ENCODE assay signal across 22 cellular contexts in genomic region chr2:43155842-43156511, GRCh38.
A peak's percentile ranks its signal among the peaks of the same experiment; 100 is the strongest.
DNase-seq lines count a peak whose midpoint lies in the region; ATAC-seq and TF ChIP-seq lines count a peak whose summit lies in the region.
"Had no signal": no experiment of that assay in that cellular context is flagged by ENCODE, and none has a peak within 500 bp of the region (broad histone marks: within the 10 kb centered on the region; RNA-seq: fewer than 3 reads in every experiment).

No MANE protein-coding gene starts in this region.

- intact Hi-C loops in activated CD4-positive, alpha-beta T cell treated with anti-CD3 and anti-CD28 coated beads for 36 hours (cut with DNase I, micrococcal nuclease), result no loop called here
- intact Hi-C loops in activated CD8-positive, alpha-beta T cell treated with anti-CD3 and anti-CD28 coated beads for 36 hours (cut with micrococcal nuclease), result no loop called here
- intact Hi-C loops in right lobe of liver (cut with DNase I), result no loop called here
- intact Hi-C loops in sciatic nerve (cut with DNase I), result no loop called here
- intact Hi-C loops in esophagus squamous epithelium (cut with DNase I), result no loop called here

- peaks cover 61% of the 10 kb centered on the region for H3K4me1 Mint-ChIP-seq in activated CD4-positive, alpha-beta T cell treated with anti-CD3 and anti-CD28 coated beads for 36 hours
- H3K4me1 Mint-ChIP-seq in activated CD8-positive, alpha-beta T cell treated with anti-CD3 and anti-CD28 coated beads for 36 hours (ENCODE audit: low read depth), result peaks cover 79% of the 10 kb centered on the region
- peaks cover 51% of the 10 kb centered on the region for H3K4me1 Mint-ChIP-seq in stimulated activated memory B cell treated with anti-CD40 and anti-IgM and Interleukin-4, amounts not matched to agents 10 μg/mL and 1 μg/mL and 100 μg/mL, for 72 hours

- H3K4me3 ChIP-seq in right lobe of liver, result no peak overlapping the region
- no peak overlapping the region for H3K4me3 ChIP-seq in esophagus squamous epithelium
- H3K4me3 ChIP-seq: BLaER1, colonic mucosa, hepatocyte had no signal

- H3K9me3 ChIP-seq in right lobe of liver (no peaks in the 10 kb centered on the region), esophagus squamous epithelium (no peaks in the 10 kb centered on the region)
- H3K9me3 ChIP-seq: BLaER1, colonic mucosa had no signal

- peaks cover 0 to 77% (median 38%) of the 10 kb centered on the region in 4 donors for H3K4me1 ChIP-seq in right lobe of liver
- H3K4me1 ChIP-seq in esophagus squamous epithelium, result peaks cover 40 to 75% (median 63%) of the 10 kb centered on the region in 3 donors

- 62% methylated on average over 8 of the region's 15 CpGs for WGBS in right lobe of liver (ENCODE audit: insufficient coverage, low coverage, low lambda C conversion rate, missing lambda C conversion rate)
- WGBS in esophagus squamous epithelium, 2 donors, result 76 to 80% methylated on average over 11 to 14 of the region's 15 CpGs

- no peaks in the 10 kb centered on the region for H3K36me3 Mint-ChIP-seq in activated CD4-positive, alpha-beta T cell treated with anti-CD3 and anti-CD28 coated beads for 36 hours (ENCODE audit: low read depth)
- H3K36me3 Mint-ChIP-seq in activated CD8-positive, alpha-beta T cell treated with anti-CD3 and anti-CD28 coated beads for 36 hours (ENCODE audit: low read depth), result no peaks in the 10 kb centered on the region
- no peaks in the 10 kb centered on the region for H3K36me3 Mint-ChIP-seq in stimulated activated memory B cell treated with anti-CD40 and anti-IgM and Interleukin-4, amounts not matched to agents 10 μg/mL and 1 μg/mL and 100 μg/mL, for 72 hours

- no peak for TF ChIP-seq CTCF in activated CD8-positive, alpha-beta T cell treated with anti-CD3 and anti-CD28 coated beads for 36 hours (IDR thresholded peaks at IDR 0.05)
- TF ChIP-seq CTCF in right lobe of liver (IDR thresholded peaks at IDR 0.05) (no peak), esophagus squamous epithelium (IDR thresholded peaks at IDR 0.05) (no peak)

- no peak overlapping the region for H3K4me3 Mint-ChIP-seq in activated CD4-positive, alpha-beta T cell treated with anti-CD3 and anti-CD28 coated beads for 36 hours
- H3K4me3 Mint-ChIP-seq in activated CD8-positive, alpha-beta T cell treated with anti-CD3 and anti-CD28 coated beads for 36 hours, result no peak overlapping the region
- no peak overlapping the region for H3K4me3 Mint-ChIP-seq in stimulated activated memory B cell treated with anti-CD40 and anti-IgM and Interleukin-4, amounts not matched to agents 10 μg/mL and 1 μg/mL and 100 μg/mL, for 72 hours
- H3K4me3 Mint-ChIP-seq: activated naive CD4-positive, alpha-beta T cell treated with anti-CD3 and anti-CD28 coated beads for 36 hours had no signal

- H3K9me3 Mint-ChIP-seq in activated CD4-positive, alpha-beta T cell treated with anti-CD3 and anti-CD28 coated beads for 36 hours (ENCODE audit: low read depth), result no peaks in the 10 kb centered on the region
- H3K9me3 Mint-ChIP-seq in activated CD8-positive, alpha-beta T cell treated with anti-CD3 and anti-CD28 coated beads for 36 hours, result no peaks in the 10 kb centered on the region
- no peaks in the 10 kb centered on the region for H3K9me3 Mint-ChIP-seq in stimulated activated memory B cell treated with anti-CD40 and anti-IgM and Interleukin-4, amounts not matched to agents 10 μg/mL and 1 μg/mL and 100 μg/mL, for 72 hours
- H3K9me3 Mint-ChIP-seq: activated naive CD4-positive, alpha-beta T cell treated with anti-CD3 and anti-CD28 coated beads for 36 hours had no signal

- TF ChIP-seq POLR2A in right lobe of liver (IDR thresholded peaks at IDR 0.05) (no peak), esophagus squamous epithelium (IDR thresholded peaks at IDR 0.05) (no peak)

- no peaks in the 10 kb centered on the region for H3K36me3 ChIP-seq in right lobe of liver
- no peaks in the 10 kb centered on the region for H3K36me3 ChIP-seq in esophagus squamous epithelium
- H3K36me3 ChIP-seq: colonic mucosa had no signal

- peak overlapping the region; percentile 22 for H3K27ac Mint-ChIP-seq in activated CD4-positive, alpha-beta T cell treated with anti-CD3 and anti-CD28 coated beads for 36 hours
- peak overlapping the region; percentile 47 for H3K27ac Mint-ChIP-seq in activated CD8-positive, alpha-beta T cell treated with anti-CD3 and anti-CD28 coated beads for 36 hours
- peak overlapping the region; percentile 75 for H3K27ac Mint-ChIP-seq in stimulated activated memory B cell treated with anti-CD40 and anti-IgM and Interleukin-4, amounts not matched to agents 10 μg/mL and 1 μg/mL and 100 μg/mL, for 72 hours
- H3K27ac Mint-ChIP-seq: activated naive CD4-positive, alpha-beta T cell treated with anti-CD3 and anti-CD28 coated beads for 36 hours had no signal

- ATAC-seq in activated CD4-positive, alpha-beta T cell treated with anti-CD3 and anti-CD28 coated beads for 36 hours, result no peak
- no peak for ATAC-seq in activated CD8-positive, alpha-beta T cell treated with anti-CD3 and anti-CD28 coated beads for 36 hours
- ATAC-seq in right lobe of liver (peak; percentile 44 to 72 (median 59)), sciatic nerve (no peak)
- ATAC-seq in stimulated activated memory B cell treated with anti-CD40 and anti-IgM and Interleukin-4, amounts not matched to agents 10 μg/mL and 1 μg/mL and 100 μg/mL, for 72 hours, result no peak
- ATAC-seq: PC-3 had no signal

- DNase-seq in activated CD4-positive, alpha-beta T cell treated with anti-CD3 and anti-CD28 coated beads for 36 hours, result no peak
- DNase-seq in activated CD4-positive, alpha-beta T cell treated with anti-CD3 and anti-CD28 coated beads for 48 hours, result no peak
- no peak for DNase-seq in activated CD8-positive, alpha-beta T cell treated with anti-CD3 and anti-CD28 coated beads for 36 hours
- peak; percentile 84 to 93 (median 92) for DNase-seq in right lobe of liver
- no peak for DNase-seq in cerebellar cortex (ENCODE audit: low spot score)
- DNase-seq in sciatic nerve (ENCODE audit: low spot score), result no peak
- no peak for DNase-seq in esophagus squamous epithelium (lab: John Stamatoyannopoulos, UW)
- DNase-seq: activated CD4-positive, alpha-beta T cell treated with anti-CD3 and anti-CD28 coated beads for 1 hour; activated naive CD4-positive, alpha-beta T cell treated with anti-CD3 and anti-CD28 coated beads for 36 hours; colonic mucosa; DMS153; foreskin fibroblast; kidney; NCI-H1436 treated with DMSO at 0.1 percent for 48 hours; NCI-H2171; NCI-H774; PC-3; stimulated activated CD4-positive, alpha-beta T cell treated with anti-CD3 and anti-CD28 coated beads, Interleukin-4, amount 100 ng/mL, for 24 hours; substantia nigra had no signal

- no peaks in the 10 kb centered on the region for H3K27me3 Mint-ChIP-seq in activated CD4-positive, alpha-beta T cell treated with anti-CD3 and anti-CD28 coated beads for 36 hours
- H3K27me3 Mint-ChIP-seq in activated CD8-positive, alpha-beta T cell treated with anti-CD3 and anti-CD28 coated beads for 36 hours, result no peaks in the 10 kb centered on the region
- H3K27me3 Mint-ChIP-seq in stimulated activated memory B cell treated with anti-CD40 and anti-IgM and Interleukin-4, amounts not matched to agents 10 μg/mL and 1 μg/mL and 100 μg/mL, for 72 hours, result no peaks in the 10 kb centered on the region

- H3K27ac ChIP-seq in right lobe of liver, result peak overlapping the region in 2 of 3 donors; percentile 90 to 95
- H3K27ac ChIP-seq in esophagus squamous epithelium, result peak overlapping the region in 1 of 4 donors; percentile 96
- H3K27ac ChIP-seq: BLaER1, colonic mucosa, hepatocyte had no signal

- CTCF ChIA-PET in activated CD4-positive, alpha-beta T cell treated with anti-CD3 and anti-CD28 coated beads for 36 hours (lab: Charles Lee), result no interaction called here
- CTCF ChIA-PET in activated CD8-positive, alpha-beta T cell treated with anti-CD3 and anti-CD28 coated beads for 36 hours (lab: Charles Lee), result interaction anchor here (2.3 kb wide), 1 partner anchor 16 kb away, joined by 5 read pairs; no protein-coding TSS in a partner anchor

- H3K27me3 ChIP-seq in right lobe of liver, result no peaks in the 10 kb centered on the region
- no peaks in the 10 kb centered on the region for H3K27me3 ChIP-seq in esophagus squamous epithelium
- H3K27me3 ChIP-seq: BLaER1, colonic mucosa, hepatocyte had no signal

- POLR2A ChIA-PET in activated CD4-positive, alpha-beta T cell treated with anti-CD3 and anti-CD28 coated beads for 36 hours (lab: Charles Lee), result no interaction called here
- POLR2A ChIA-PET in activated CD8-positive, alpha-beta T cell treated with anti-CD3 and anti-CD28 coated beads for 36 hours (lab: Charles Lee), result interaction anchor here (1.4 kb wide), 1 partner anchor 22 kb away, joined by 3 read pairs; no protein-coding TSS in a partner anchor

Comparison
In these comparisons a context has a peak if more than half of its experiments do, and no peak if none do; other contexts are left out.
1. ATAC-seq: peak in right lobe of liver (4 of 4); none in activated CD4-positive, alpha-beta T cell treated with anti-CD3 and anti-CD28 coated beads for 36 hours (single experiment), activated CD8-positive, alpha-beta T cell treated with anti-CD3 and anti-CD28 coated beads for 36 hours (single experiment), stimulated activated memory B cell treated with anti-CD40 and anti-IgM and Interleukin-4, amounts not matched to agents 10 μg/mL and 1 μg/mL and 100 μg/mL, for 72 hours (single experiment) and sciatic nerve (single experiment).
2. DNase-seq: peak in right lobe of liver (3 of 3); none in activated CD4-positive, alpha-beta T cell treated with anti-CD3 and anti-CD28 coated beads for 36 hours (single experiment), activated CD4-positive, alpha-beta T cell treated with anti-CD3 and anti-CD28 coated beads for 48 hours (single experiment), activated CD8-positive, alpha-beta T cell treated with anti-CD3 and anti-CD28 coated beads for 36 hours (single experiment), cerebellar cortex (single experiment), sciatic nerve (single experiment) and esophagus squamous epithelium (single experiment).
3. H3K27ac Mint-ChIP-seq: peak in every context shown above with its lines; median percentile 75 in stimulated activated memory B cell treated with anti-CD40 and anti-IgM and Interleukin-4, amounts not matched to agents 10 μg/mL and 1 μg/mL and 100 μg/mL, for 72 hours; 47 in activated CD8-positive, alpha-beta T cell treated with anti-CD3 and anti-CD28 coated beads for 36 hours; 22 in activated CD4-positive, alpha-beta T cell treated with anti-CD3 and anti-CD28 coated beads for 36 hours.